4 cellular contexts compared by ENCODE assay signal in the genomic region with DNA sequence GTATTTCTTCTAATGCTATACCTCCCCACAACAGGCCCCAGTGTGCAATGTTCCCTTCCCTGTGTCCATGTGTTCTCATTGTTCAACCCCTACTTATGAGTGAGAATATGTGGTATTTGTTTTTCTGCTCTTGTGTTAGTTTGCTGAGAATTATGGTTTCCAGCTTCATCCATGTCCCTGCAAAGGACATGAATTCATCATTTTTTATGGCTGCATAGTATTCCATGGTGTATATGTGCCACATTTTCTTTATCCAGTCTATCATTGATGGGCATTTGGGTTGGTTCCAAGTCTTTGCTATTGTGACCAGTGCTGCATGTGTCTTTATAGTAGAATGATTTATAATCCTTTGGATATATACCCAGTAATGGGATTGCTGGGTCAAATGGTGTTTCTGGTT.
DNase-seq lines count a peak whose midpoint lies in the region; ATAC-seq, FAIRE-seq and TF ChIP-seq lines count a peak whose summit lies in the region.
"Not testable (repeated sequence)": the region's sequence is repeated elsewhere in the genome, so short reads cannot be mapped to it uniquely, and the experiment has no call there.

No MANE protein-coding gene starts in this region.

- not testable (repeated sequence) for H2AFZ ChIP-seq in GM12878 (ENCODE audit: control insufficient read depth, low read depth, low read length); K562 (ENCODE audit: low read depth, low read length)

- not testable (repeated sequence) for TF ChIP-seq POLR2A in GM12878 (IDR thresholded peaks at IDR 0.05; ENCODE audit: low read depth, low read length); K562 (conservative IDR thresholded peaks at IDR 0.05)

- not testable (repeated sequence) for H3K9me1 ChIP-seq in K562 (ENCODE audit: control insufficient read depth, insufficient read depth, low read length)

- POLR2A ChIA-PET in HEK293 (lab: Yijun Ruan, JAX); GM12878 (lab: Charles Lee); K562 (lab: Yijun Ruan, JAX): not testable (repeated sequence)

- BruUV-seq in GM12878 (replicated peaks; lab: Mats Ljungman, UMichigan); K562 (replicated peaks; lab: Mats Ljungman, UMichigan): not testable (repeated sequence)

- TF ChIP-seq RAD21 in GM12878 (IDR thresholded peaks at IDR 0.05; ENCODE audit: insufficient read depth, low read depth, low read length); K562 (CRISPR knock-in tag; conservative IDR thresholded peaks at IDR 0.05 in 1 of 2, IDR thresholded peaks at IDR 0.05 in 1 of 2): not testable (repeated sequence)

- H4K20me1 ChIP-seq in GM12878 (ENCODE audit: control insufficient read depth, insufficient read depth); K562 (replicated peaks; ENCODE audit: control insufficient read depth, insufficient read depth, low read length): not testable (repeated sequence)

- H3K27me3 ChIP-seq in GM12878 (replicated peaks in 1 of 2; ENCODE audit: control insufficient read depth in 2 of 2, insufficient read depth in 2 of 2, low read length in 1 of 2); K562 (ENCODE audit: control insufficient read depth in 2 of 2, insufficient read depth in 2 of 2, low read length in 2 of 2): not testable (repeated sequence)

- not testable (repeated sequence) for H3K36me3 Mint-ChIP-seq in endothelial cell (ENCODE audit: low read depth, unreplicated experiment)

- not testable (repeated sequence) for TF ChIP-seq CTCF in HEK293 (tag by site-specific recombination; IDR thresholded peaks at IDR 0.05); GM12878 (IDR thresholded peaks at IDR 0.05 in 2 of 3, conservative IDR thresholded peaks at IDR 0.05 in 1 of 3; ENCODE audit: control insufficient read depth in 2 of 3, extremely low read depth in 1 of 3, insufficient read depth in 1 of 3, low read depth in 3 of 3, low read length in 3 of 3); K562 (IDR thresholded peaks at IDR 0.05 in 2 of 3, conservative IDR thresholded peaks at IDR 0.05 in 1 of 3; ENCODE audit: insufficient read depth in 2 of 3, low read depth in 1 of 3, low read length in 3 of 3); endothelial cell (IDR thresholded peaks at IDR 0.05; ENCODE audit: unreplicated experiment)

- not testable (repeated sequence) for H3K27ac ChIP-seq in HEK293 (ENCODE audit: extremely low read depth, low read depth, low read length); GM12878 (ENCODE audit: control insufficient read depth, insufficient read depth); K562 (ENCODE audit: extremely low read depth, low read depth, low read length)

- not testable (repeated sequence) for H3K4me3 Mint-ChIP-seq in endothelial cell (ENCODE audit: unreplicated experiment)

- not testable (repeated sequence) for H3K79me2 ChIP-seq in GM12878 (ENCODE audit: control insufficient read depth, insufficient read depth, low read length); K562 (ENCODE audit: control insufficient read depth, insufficient read depth, low read length)

- not testable (repeated sequence) for H3K4me3 ChIP-seq in HEK293 (ENCODE audit: low read depth, low read length); GM12878; K562

- not testable (repeated sequence) for DNase-seq in GM12878 (ENCODE audit: low read depth, low spot score); K562 (ENCODE audit: extremely low read depth in 1 of 4, low spot score in 3 of 4); endothelial cell (ENCODE audit: low spot score)

- H3K9ac ChIP-seq in GM12878 (ENCODE audit: control insufficient read depth, insufficient read depth, low read length); K562 (ENCODE audit: insufficient read depth in 1 of 2, low read depth in 2 of 2, low read length in 2 of 2): not testable (repeated sequence)

- not testable (repeated sequence) for H3K4me1 Mint-ChIP-seq in endothelial cell (ENCODE audit: unreplicated experiment)

- RAD21 ChIA-PET in GM12878 (lab: Charles Lee; ENCODE audit: unreplicated experiment): not testable (repeated sequence)

- intact Hi-C loops in GM12878 (cut with micrococcal nuclease; ENCODE audit: unreplicated experiment); K562 (cut with micrococcal nuclease): not testable (repeated sequence)

- CTCF ChIA-PET in HEK293 (lab: Yijun Ruan, JAX); GM12878 (lab: Yijun Ruan, JAX); K562 (lab: Yijun Ruan, JAX; ENCODE audit: low intra/inter-chr PET ratio): not testable (repeated sequence)

- H3K36me3 ChIP-seq in HEK293 (ENCODE audit: control insufficient read depth in 2 of 2, insufficient read depth in 1 of 2, low read length in 2 of 2); GM12878 (ENCODE audit: control insufficient read depth in 2 of 2, insufficient read depth in 2 of 2, low read length in 1 of 2); K562 (ENCODE audit: control insufficient read depth, insufficient read depth, low read length): not testable (repeated sequence)

- peak overlapping the region; percentile 67 for H3K27ac Mint-ChIP-seq in endothelial cell (ENCODE audit: unreplicated experiment)

- in situ Hi-C loops in GM12878 (cut with MboI); K562 (cut with MboI): not testable (repeated sequence)

- TF ChIP-seq EP300 in GM12878 (IDR thresholded peaks at IDR 0.05; ENCODE audit: borderline replicate concordance in 1 of 2, control insufficient read depth in 1 of 2, low read depth in 2 of 2, low read length in 2 of 2); K562 (IDR thresholded peaks at IDR 0.05; ENCODE audit: low read length): not testable (repeated sequence)

- not testable (repeated sequence) for H3K4me2 ChIP-seq in GM12878 (ENCODE audit: control insufficient read depth, insufficient read depth); K562 (ENCODE audit: insufficient read depth, low read length)

- SMC1A ChIA-PET in GM12878 (lab: Charles Lee; ENCODE audit: uncharacterized antibody, unreplicated experiment): not testable (repeated sequence)

- not testable (repeated sequence) for H3K4me1 ChIP-seq in HEK293 (ENCODE audit: control insufficient read depth, insufficient read depth, low read length); GM12878 (ENCODE audit: control insufficient read depth, insufficient read depth, low read length); K562 (replicated peaks in 1 of 2; ENCODE audit: control insufficient read depth in 2 of 2, insufficient read depth in 2 of 2, low read length in 2 of 2)

- H3K9me3 ChIP-seq in HEK293 (ENCODE audit: control insufficient read depth, insufficient read depth, low read depth, low read length); GM12878 (replicated peaks; ENCODE audit: control insufficient read depth, insufficient read depth, low read length); K562 (replicated peaks; ENCODE audit: control insufficient read depth, insufficient read depth, low read depth, low read length): not testable (repeated sequence)

- not testable (repeated sequence) for ATAC-seq in GM12878, K562

- H3K27me3 Mint-ChIP-seq in endothelial cell (ENCODE audit: unreplicated experiment): not testable (repeated sequence)

- FAIRE-seq in GM12878 (lab: Jason Lieb, UNC): peak; percentile 31
- not testable (repeated sequence) for FAIRE-seq in K562 (lab: Jason Lieb, UNC)

- not testable (repeated sequence) for H3K9me3 Mint-ChIP-seq in endothelial cell (ENCODE audit: unreplicated experiment)

TF ChIP-seq in HEK293, 187 proteins besides CTCF, POLR2A, EP300 and RAD21:
- TF ChIP-seq ZNF146 (tag by site-specific recombination; IDR thresholded peaks at IDR 0.05): peak; percentile 94
- TF ChIP-seq, protein P1, sequence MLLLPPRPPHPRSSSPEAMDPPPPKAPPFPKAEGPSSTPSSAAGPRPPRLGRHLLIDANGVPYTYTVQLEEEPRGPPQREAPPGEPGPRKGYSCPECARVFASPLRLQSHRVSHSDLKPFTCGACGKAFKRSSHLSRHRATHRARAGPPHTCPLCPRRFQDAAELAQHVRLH (tag by site-specific recombination; IDR thresholded peaks at IDR 0.05): peak; percentile 82

TF ChIP-seq in K562, 482 proteins besides CTCF, POLR2A, EP300 and RAD21:
- peak; percentile 69 for TF ChIP-seq ZNF146 (CRISPR knock-in tag; IDR thresholded peaks at IDR 0.05; ENCODE audit: unreplicated experiment)
